ENCODE assay signal across 8 cellular contexts in genomic region chr1:46489638-46490602, GRCh38. TPM values are rescaled to one million over a fixed set of nuclear protein-coding genes. Genes with fewer than 3 reads are reported as not detected.
DNase-seq lines count a peak whose midpoint lies in the region; ATAC-seq and TF ChIP-seq lines count a peak whose summit lies in the region.

TSS of gene DMBX1 (plus strand) at chr1:46489836. CDS start at chr1:46507011, 17,175 bp downstream.

- no peak within 1 kb of the TSS for H3K27ac ChIP-seq in adrenal gland

- WGBS in adrenal gland, 4 donors, result 2 to 5% (median 3%) methylated on average over 40 to 93 of the region's 93 CpGs

- TF ChIP-seq POLR2A in adrenal gland (IDR thresholded peaks at IDR 0.05), result no peak

- peaks cover 7 to 20% of the 10 kb centered on the region in 2 donors for H3K4me1 ChIP-seq in adrenal gland (replicated peaks in 1 of 2)

- no peak for ATAC-seq in HG02678 (IDR thresholded peaks at IDR 0.05; ENCODE audit: unreplicated experiment)

- peak within 1 kb of the TSS in 1 of 4 donors; percentile 50 for H3K4me3 ChIP-seq in adrenal gland

- DNase-seq in activated CD4-positive, alpha-beta T cell treated with anti-CD3 and anti-CD28 coated beads for 48 hours, result peak; percentile 54
- no peak for DNase-seq in activated CD4-positive, alpha-beta T cell treated with anti-CD3 and anti-CD28 coated beads for 1 hour
- peak; percentile 27 for DNase-seq in NCI-H460 (ENCODE audit: extremely low read depth, low read depth)
- peak in 5 of 7 donors; percentile 36 to 50 (median 46) for DNase-seq in adrenal gland
- peak; percentile 11 for DNase-seq in iris pigment epithelial cell (ENCODE audit: low read depth)
- peak; percentile 32 for DNase-seq in stimulated activated CD4-positive, alpha-beta T cell treated with anti-CD3 and anti-CD28 coated beads, Interleukin-4, amount 100 ng/mL, for 24 hours
- DNase-seq in C1 segment of cervical spinal cord (lab: John Stamatoyannopoulos, UW), result no peak

- intact Hi-C loops in adrenal gland (cut with DNase I), result no loop called here

- no peak for TF ChIP-seq CTCF in adrenal gland (IDR thresholded peaks at IDR 0.05)

- H3K36me3 ChIP-seq in adrenal gland (replicated peaks in 1 of 2), result no peaks in the 10 kb centered on the region

- H3K9me3 ChIP-seq in adrenal gland (replicated peaks in 1 of 3), result no peaks in the 10 kb centered on the region

- H3K27me3 ChIP-seq in adrenal gland, result peaks cover 77% of the 10 kb centered on the region

RNA-seq across cellular contexts. Expression of gene DMBX1, which starts in this region (rescaled TPM):
- total RNA-seq in NCI-H460 (2014; rRNA removed; shearing (Covaris generic)), result 0.09 TPM in 1 of 2 replicates, not detected in the other
- not detected in 2 replicates for polyA plus RNA-seq in NCI-H460 (2014; cell fraction: nucleus; rRNA removed)
- under 1 TPM in 2 of 8 donors, not detected in 6; 0.07 to 0.14 TPM for total RNA-seq in adrenal gland
- polyA plus RNA-seq in adrenal gland, result under 1 TPM in 1 of 3 donors, not detected in 2; 0.16 TPM

Comparison
In these comparisons a context has a peak if more than half of its experiments do, and no peak if none do; other contexts are left out.
1. DNase-seq: peak in activated CD4-positive, alpha-beta T cell treated with anti-CD3 and anti-CD28 coated beads for 48 hours (single experiment), iris pigment epithelial cell (single experiment) and stimulated activated CD4-positive, alpha-beta T cell treated with anti-CD3 and anti-CD28 coated beads, Interleukin-4, amount 100 ng/mL, for 24 hours (single experiment); none in activated CD4-positive, alpha-beta T cell treated with anti-CD3 and anti-CD28 coated beads for 1 hour (single experiment) and C1 segment of cervical spinal cord (0 of 14).
2. Peak in DNase-seq in NCI-H460; RNA of the gene not detected or under 1 TPM.
3. Peak in DNase-seq in adrenal gland; RNA of the gene not detected or under 1 TPM.